1 cellular context compared by ENCODE assay signal in the genomic region with DNA sequence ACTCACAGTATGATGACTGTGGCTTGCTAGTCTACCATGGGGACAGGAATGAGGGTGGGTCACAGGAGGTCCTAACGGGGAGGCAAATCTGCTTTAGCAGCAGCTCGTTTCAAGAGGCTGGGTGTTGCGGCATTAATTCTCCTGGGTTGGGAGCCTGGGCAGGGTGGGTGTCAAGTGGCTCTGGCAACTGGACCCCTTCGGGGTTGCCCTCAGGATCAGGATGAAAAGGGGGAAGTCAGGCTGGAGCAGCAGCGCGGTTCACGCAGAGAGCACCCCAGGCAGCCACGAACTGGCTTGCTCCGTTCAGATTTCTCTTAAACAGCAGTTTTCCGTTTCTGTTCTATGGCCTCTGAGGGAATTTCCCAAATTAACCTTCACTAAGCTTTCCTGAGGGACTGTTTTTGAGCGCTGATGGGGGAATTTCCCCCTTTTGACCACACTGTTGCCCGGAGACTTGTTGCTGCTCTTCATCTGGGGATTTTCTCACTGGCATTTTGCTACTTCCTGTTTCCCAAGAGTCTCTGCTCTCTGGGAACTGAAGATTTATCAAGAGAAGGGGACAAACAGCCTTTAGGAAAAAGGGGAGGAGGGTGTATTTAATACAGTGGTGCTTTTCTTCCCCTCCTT.
TF ChIP-seq lines count a peak whose summit lies in the region.

No MANE protein-coding gene starts in this region.

TF ChIP-seq in IMR-90, 13 proteins besides CTCF, POLR2A, EP300 and RAD21 (continued from another document):
- no peak for TF ChIP-seq USF2 (IDR thresholded peaks at IDR 0.05; ENCODE audit: low read depth, low read length)
- TF ChIP-seq MAZ (IDR thresholded peaks at IDR 0.05; ENCODE audit: borderline replicate concordance, low read depth, low read length) = no peak
- TF ChIP-seq RCOR1 (IDR thresholded peaks at IDR 0.05; ENCODE audit: insufficient replicate concordance, low read length) = no peak
